Comparison of ENCODE assay signal across 19 cellular contexts in the genomic region with DNA sequence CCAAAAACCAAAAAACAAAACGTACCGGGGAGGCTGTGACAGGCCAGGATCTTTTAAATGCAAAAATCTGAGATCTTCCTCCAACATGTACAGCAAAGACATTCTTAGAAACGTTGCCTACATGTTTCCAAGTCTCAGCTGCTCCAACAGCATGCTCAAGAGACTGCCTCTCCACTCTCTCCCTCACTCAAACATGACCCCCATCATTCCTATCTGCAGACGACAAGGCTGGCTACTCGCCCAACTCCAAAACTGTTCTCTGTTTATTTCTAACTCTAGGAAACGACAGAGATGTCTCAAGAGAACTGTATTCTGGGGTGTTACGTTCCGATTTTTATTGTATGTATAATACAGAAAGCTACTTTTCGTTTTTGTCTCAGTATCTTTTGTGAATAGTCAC. TPM values are rescaled to one million over a fixed set of nuclear protein-coding genes. Genes with fewer than 3 reads are reported as not detected.
DNase-seq lines count a peak whose midpoint lies in the region; ATAC-seq and TF ChIP-seq lines count a peak whose summit lies in the region.
"Had no signal": no experiment of that assay in that cellular context is flagged by ENCODE, and none has a peak within 500 bp of the region (broad histone marks: within the 10 kb centered on the region; RNA-seq: fewer than 3 reads in every experiment).

No MANE protein-coding gene starts in this region.

- H2BK5ac ChIP-seq in mesenchymal stem cell (ENCODE audit: low read depth, low read length, poor library complexity, severe bottlenecking), result no peak overlapping the region

- H2AFZ ChIP-seq in mesenchymal stem cell (ENCODE audit: low read depth, low read length), result no peak overlapping the region

- H3K18ac ChIP-seq in mesenchymal stem cell (ENCODE audit: low read depth in 1 of 2, low read length in 2 of 2), result no peak overlapping the region

- no peak overlapping the region for H2BK120ac ChIP-seq in mesenchymal stem cell (ENCODE audit: low read depth, low read length)

- H3K9me3 Mint-ChIP-seq in CD8-positive, alpha-beta memory T cell, result no peaks in the 10 kb centered on the region
- no peaks in the 10 kb centered on the region for H3K9me3 Mint-ChIP-seq in activated T-cell treated with anti-CD3 and anti-CD28 coated beads, Interleukin-2, amount 50 U/mL, for 24 hours
- H3K9me3 Mint-ChIP-seq: activated B cell treated with CpG ODN at 0.5 μM for 24 hours; activated naive CD8-positive, alpha-beta T cell treated with anti-CD3 and anti-CD28 coated beads for 36 hours; dendritic cell treated with granulocyte-macrophage colony-stimulating factor and Interleukin-4, amounts not matched to agents 40 ng/mL and 50 ng/mL, for 4 days; immature natural killer cell had no signal

- peak overlapping the region in 1 of 4 donors; percentile 11 for H3K4me3 ChIP-seq in adrenal gland
- H3K4me3 ChIP-seq in fibroblast of the aortic adventitia (ENCODE audit: low read depth, low read length), result no peak overlapping the region
- no peak overlapping the region for H3K4me3 ChIP-seq in mesenchymal stem cell (ENCODE audit: insufficient read depth in 1 of 2, low read depth in 1 of 2, low read length in 2 of 2)
- H3K4me3 ChIP-seq in thoracic aorta, result peak overlapping the region; percentile 6
- no peak overlapping the region for H3K4me3 ChIP-seq in CD8-positive, alpha-beta memory T cell (ENCODE audit: low read length)
- H3K4me3 ChIP-seq: prostate gland had no signal

- peaks cover 0 to 19% of the 10 kb centered on the region in 2 donors for H3K27me3 Mint-ChIP-seq in CD8-positive, alpha-beta memory T cell
- H3K27me3 Mint-ChIP-seq in activated T-cell treated with anti-CD3 and anti-CD28 coated beads, Interleukin-2, amount 50 U/mL, for 24 hours, result no peaks in the 10 kb centered on the region
- H3K27me3 Mint-ChIP-seq: activated B cell treated with CpG ODN at 0.5 μM for 24 hours had no signal

- ATAC-seq in thoracic aorta (ENCODE audit: insufficient number of reproducible peaks, low FRiP score, low read depth) (peak; percentile 57), HG02973 (IDR thresholded peaks at IDR 0.05; ENCODE audit: unreplicated experiment) (no peak)

- WGBS in adrenal gland, 4 donors, result 31 to 40% (median 35%) methylated on average over 9 of the region's 9 CpGs
- WGBS in mesenchymal stem cell, result 72% methylated on average over 8 of the region's 9 CpGs

- H3K27ac ChIP-seq in adrenal gland, result peak overlapping the region in 2 of 5 donors; percentile 28 to 58
- no peak overlapping the region for H3K27ac ChIP-seq in mesenchymal stem cell (ENCODE audit: low read length, poor library complexity, severe bottlenecking)
- no peak overlapping the region for H3K27ac ChIP-seq in thoracic aorta
- no peak overlapping the region for H3K27ac ChIP-seq in CD8-positive, alpha-beta memory T cell (ENCODE audit: low read depth, low read length)
- H3K27ac ChIP-seq: prostate gland, RWPE1 had no signal

- no peak overlapping the region for H4K91ac ChIP-seq in mesenchymal stem cell (ENCODE audit: low read length)

- no peaks in the 10 kb centered on the region for H3K36me3 ChIP-seq in adrenal gland (replicated peaks in 1 of 2)
- H3K36me3 ChIP-seq in mesenchymal stem cell (ENCODE audit: control insufficient read depth in 1 of 2, insufficient read depth in 2 of 2, low read depth in 1 of 2, low read length in 2 of 2), result no peaks in the 10 kb centered on the region
- no peaks in the 10 kb centered on the region for H3K36me3 ChIP-seq in thoracic aorta
- no peaks in the 10 kb centered on the region for H3K36me3 ChIP-seq in CD8-positive, alpha-beta memory T cell (ENCODE audit: insufficient read depth, low read length)
- H3K36me3 ChIP-seq: BE2C, prostate gland had no signal

- H3K4me1 ChIP-seq in adrenal gland (replicated peaks in 1 of 2) (peaks cover 23 to 44% of the 10 kb centered on the region in 2 donors), mesenchymal stem cell (ENCODE audit: control insufficient read depth, insufficient read depth, low read depth, low read length) (no peaks in the 10 kb centered on the region), thoracic aorta (ENCODE audit: control insufficient read depth in 1 of 2, low read depth in 2 of 2) (peaks cover 12 to 51% of the 10 kb centered on the region in 2 donors)
- no peaks in the 10 kb centered on the region for H3K4me1 ChIP-seq in CD8-positive, alpha-beta memory T cell (ENCODE audit: insufficient read depth, low read length)
- H3K4me1 ChIP-seq: BE2C had no signal

- H3K4ac ChIP-seq in mesenchymal stem cell (ENCODE audit: low read depth in 1 of 2, low read length in 2 of 2), result no peak overlapping the region

- H4K8ac ChIP-seq in mesenchymal stem cell (ENCODE audit: low read length), result no peak overlapping the region

- no peaks in the 10 kb centered on the region for H3K79me1 ChIP-seq in mesenchymal stem cell (replicated peaks; ENCODE audit: low read length, poor library complexity, severe bottlenecking)

- no peak overlapping the region for H3K4me3 Mint-ChIP-seq in CD8-positive, alpha-beta memory T cell
- H3K4me3 Mint-ChIP-seq in activated T-cell treated with anti-CD3 and anti-CD28 coated beads, Interleukin-2, amount 50 U/mL, for 24 hours, result no peak overlapping the region
- H3K4me3 Mint-ChIP-seq: activated B cell treated with CpG ODN at 0.5 μM for 24 hours; activated naive CD8-positive, alpha-beta T cell treated with anti-CD3 and anti-CD28 coated beads for 36 hours; dendritic cell treated with granulocyte-macrophage colony-stimulating factor and Interleukin-4, amounts not matched to agents 40 ng/mL and 50 ng/mL, for 4 days; immature natural killer cell had no signal

- POLR2A ChIA-PET in CD8-positive, alpha-beta memory T cell (lab: Charles Lee), result no interaction called here

- no peaks in the 10 kb centered on the region for H3K9me3 ChIP-seq in adrenal gland (replicated peaks in 1 of 3)
- H3K9me3 ChIP-seq in mesenchymal stem cell (ENCODE audit: control insufficient read depth, low read length), result no peaks in the 10 kb centered on the region
- H3K9me3 ChIP-seq in thoracic aorta, result no peaks in the 10 kb centered on the region
- no peaks in the 10 kb centered on the region for H3K9me3 ChIP-seq in CD8-positive, alpha-beta memory T cell (ENCODE audit: low read length)
- H3K9me3 ChIP-seq: BE2C, prostate gland had no signal

- DNase-seq in adrenal gland (peak in 6 of 7 donors; percentile 33 to 71 (median 46)), fibroblast of the aortic adventitia (ENCODE audit: low read depth) (peak; percentile 61), mesenchymal stem cell (peak; percentile 71), thoracic aorta (ENCODE audit: low spot score) (no peak), activated T-cell treated with anti-CD3 and anti-CD28 coated beads for 4 hours (no peak)
- DNase-seq in CD8-positive, alpha-beta memory T cell, result no peak
- no peak for DNase-seq in activated T-cell treated with anti-CD3 and anti-CD28 coated beads, Interleukin-2, amount 50 U/mL, for 24 hours
- DNase-seq: activated B cell treated with CpG ODN at 0.5 μM for 24 hours; activated naive CD8-positive, alpha-beta T cell treated with anti-CD3 and anti-CD28 coated beads for 36 hours; BE2C; DMS153; immature natural killer cell; NCI-H2171; stimulated activated CD4-positive, alpha-beta T cell treated with anti-CD3 and anti-CD28 coated beads, Interleukin-1b, Interleukin-23, amount 100 ng/mL, for 48 hours; T-helper 1 cell had no signal

- TF ChIP-seq POLR2A in adrenal gland (IDR thresholded peaks at IDR 0.05), result no peak

- CTCF ChIA-PET in CD8-positive, alpha-beta memory T cell (lab: Charles Lee), result interaction anchor here (1.3 kb wide), 1 partner anchor 38 kb away, joined by 3 read pairs; no protein-coding TSS in a partner anchor

- H3K23ac ChIP-seq in mesenchymal stem cell (ENCODE audit: low read length in 2 of 2), result no peak overlapping the region

- TF ChIP-seq CTCF in adrenal gland (IDR thresholded peaks at IDR 0.05) (no peak), fibroblast of the aortic adventitia (IDR thresholded peaks at IDR 0.05; ENCODE audit: insufficient read depth, low read length) (no peak), thoracic aorta (IDR thresholded peaks at IDR 0.05) (no peak)

- H2AK5ac ChIP-seq in mesenchymal stem cell (ENCODE audit: low read length, severe bottlenecking), result no peak overlapping the region

- H3K9ac ChIP-seq in mesenchymal stem cell (ENCODE audit: low read length), result peak overlapping the region; percentile 53

- H3K27me3 ChIP-seq in adrenal gland (no peaks in the 10 kb centered on the region), mesenchymal stem cell (ENCODE audit: control insufficient read depth in 1 of 2, insufficient read depth in 1 of 2, low read length in 2 of 2) (no peaks in the 10 kb centered on the region), thoracic aorta (replicated peaks; ENCODE audit: insufficient read depth) (no peaks in the 10 kb centered on the region)
- no peaks in the 10 kb centered on the region for H3K27me3 ChIP-seq in CD8-positive, alpha-beta memory T cell (ENCODE audit: insufficient read depth, low read length, poor library complexity, severe bottlenecking)
- H3K27me3 ChIP-seq: BE2C had no signal

- no peak overlapping the region for H3K27ac Mint-ChIP-seq in CD8-positive, alpha-beta memory T cell
- no peak overlapping the region for H3K27ac Mint-ChIP-seq in activated T-cell treated with anti-CD3 and anti-CD28 coated beads, Interleukin-2, amount 50 U/mL, for 24 hours
- H3K27ac Mint-ChIP-seq: activated B cell treated with CpG ODN at 0.5 μM for 24 hours; activated naive CD8-positive, alpha-beta T cell treated with anti-CD3 and anti-CD28 coated beads for 36 hours; dendritic cell treated with granulocyte-macrophage colony-stimulating factor and Interleukin-4, amounts not matched to agents 40 ng/mL and 50 ng/mL, for 4 days; immature natural killer cell had no signal

- H2BK15ac ChIP-seq in mesenchymal stem cell (ENCODE audit: low read depth, poor library complexity, severe bottlenecking), result no peak overlapping the region

- intact Hi-C loops in adrenal gland (cut with DNase I), result no loop called here

- H3K14ac ChIP-seq in mesenchymal stem cell (ENCODE audit: low read length in 2 of 2), result no peak overlapping the region

- no peak overlapping the region for H2BK12ac ChIP-seq in mesenchymal stem cell (ENCODE audit: low read length in 2 of 2)

- H3K4me2 ChIP-seq in mesenchymal stem cell (ENCODE audit: low read length, poor library complexity, severe bottlenecking), result no peak overlapping the region

- H3K4me1 Mint-ChIP-seq in CD8-positive, alpha-beta memory T cell, result peaks cover 8 to 18% (median 18%) of the 10 kb centered on the region in 3 donors
- H3K4me1 Mint-ChIP-seq in activated T-cell treated with anti-CD3 and anti-CD28 coated beads, Interleukin-2, amount 50 U/mL, for 24 hours (ENCODE audit: low read depth), result peaks cover 10% of the 10 kb centered on the region

- H3K36me3 Mint-ChIP-seq in CD8-positive, alpha-beta memory T cell, result no peaks in the 10 kb centered on the region
- no peaks in the 10 kb centered on the region for H3K36me3 Mint-ChIP-seq in activated T-cell treated with anti-CD3 and anti-CD28 coated beads, Interleukin-2, amount 50 U/mL, for 24 hours (ENCODE audit: low read depth)
- H3K36me3 Mint-ChIP-seq: activated naive CD8-positive, alpha-beta T cell treated with anti-CD3 and anti-CD28 coated beads for 36 hours; immature natural killer cell had no signal

RNA-seq across cellular contexts. Expression of a gene that starts 57.5 kb away (rescaled TPM):
- total RNA-seq in adrenal gland (10 to 100 TPM in 1 of 8 donors, 1 to 10 TPM in 7; 2.4 to 13.4 (median 6.7) TPM), fibroblast of the aortic adventitia (ENCODE audit: low replicate concordance) (0.65 and 0.72 TPM in 2 replicates), thoracic aorta (10 to 100 TPM in 1 of 2 donors, 1 to 10 TPM in 1; 6.9 to 12.4 TPM)
- polyA plus RNA-seq in adrenal gland, result 1 to 10 TPM; 1.2 to 9.3 (median 2.2) TPM
- 0.11 TPM for polyA plus RNA-seq in mesenchymal stem cell (2013, experiment 1 of 2)
- polyA plus RNA-seq in mesenchymal stem cell (2013, experiment 2 of 2), result 0.10 TPM
- under 1 TPM; 0.18 TPM for total RNA-seq in CD8-positive, alpha-beta memory T cell
- 0.41 TPM for polyA plus RNA-seq in CD8-positive, alpha-beta memory T cell

Comparison
In these comparisons a context has a peak if more than half of its experiments do, and no peak if none do; other contexts are left out.
1. DNase-seq: peak in adrenal gland (6 of 7), fibroblast of the aortic adventitia (single experiment) and mesenchymal stem cell (single experiment); none in thoracic aorta (single experiment), CD8-positive, alpha-beta memory T cell (0 of 5), activated T-cell treated with anti-CD3 and anti-CD28 coated beads for 4 hours (single experiment) and activated T-cell treated with anti-CD3 and anti-CD28 coated beads, Interleukin-2, amount 50 U/mL, for 24 hours (single experiment).